Comparison of ENCODE assay signal across 8 cellular contexts in genomic region chr3:136195258-136196063, GRCh38. TPM values are rescaled to one million over a fixed set of nuclear protein-coding genes. Genes with fewer than 3 reads are reported as not detected.
DNase-seq lines count a peak whose midpoint lies in the region; ATAC-seq and TF ChIP-seq lines count a peak whose summit lies in the region.

No MANE protein-coding gene starts in this region.

- H3K27ac ChIP-seq in tibial artery, result peak overlapping the region; percentile 100

- ATAC-seq in GM19452 (IDR thresholded peaks at IDR 0.05; ENCODE audit: unreplicated experiment), result peak; percentile 35
- peak; percentile 28 for ATAC-seq in HG03571 (IDR thresholded peaks at IDR 0.05; ENCODE audit: unreplicated experiment)
- peak; percentile 40 to 59 for ATAC-seq in activated naive CD4-positive, alpha-beta T cell treated with anti-CD3 and anti-CD28 coated beads, Interleukin-2, amount 50 U/mL, for 72 hours

- H3K27ac Mint-ChIP-seq in activated naive CD4-positive, alpha-beta T cell treated with anti-CD3 and anti-CD28 coated beads, Interleukin-2, amount 50 U/mL, for 72 hours, result peak overlapping the region; percentile 91 to 99
- H3K27ac Mint-ChIP-seq in osteocyte (ENCODE audit: unreplicated experiment), result peak overlapping the region; percentile 98

- H3K36me3 Mint-ChIP-seq in activated naive CD4-positive, alpha-beta T cell treated with anti-CD3 and anti-CD28 coated beads, Interleukin-2, amount 50 U/mL, for 72 hours, result peaks cover 23 to 46% of the 10 kb centered on the region in 2 donors
- peaks cover 6% of the 10 kb centered on the region for H3K36me3 Mint-ChIP-seq in osteocyte (ENCODE audit: unreplicated experiment)

- H3K27me3 ChIP-seq in tibial artery, result no peaks in the 10 kb centered on the region

- intact Hi-C loops in head of caudate nucleus (cut with DNase I), result loop anchor here (1.0 to 5.0 kb wide), 3 partner anchors 55 to 557 kb away; partner anchors contain the start of genes PCCB and STAG1
- intact Hi-C loops in tibial artery (cut with DNase I; ENCODE audit: low total_unique reads), result loop anchor here (5.0 to 10.0 kb wide), 3 partner anchors 121 to 669 kb away; partner anchors contain the start of genes NCK1 and STAG1

- TF ChIP-seq CTCF in osteocyte (IDR thresholded peaks at IDR 0.05), result no peak
- no peak for TF ChIP-seq CTCF in tibial artery (IDR thresholded peaks at IDR 0.05)

- peak overlapping the region; percentile 92 to 98 for H3K4me3 ChIP-seq in tibial artery

- H3K27me3 Mint-ChIP-seq in osteocyte (ENCODE audit: unreplicated experiment), result no peaks in the 10 kb centered on the region

- peaks cover 45% of the 10 kb centered on the region for H3K4me1 Mint-ChIP-seq in osteocyte (ENCODE audit: unreplicated experiment)

- H3K4me1 ChIP-seq in tibial artery, result peaks cover 0 to 38% (median 21%) of the 10 kb centered on the region in 4 donors

- H3K9me3 ChIP-seq in tibial artery, result no peaks in the 10 kb centered on the region

- DNase-seq in DMS 273 (lab: John Stamatoyannopoulos, UW; ENCODE audit: unreplicated experiment) (peak; percentile 93), head of caudate nucleus (peak; percentile 35 to 90 (median 77)), osteocyte (ENCODE audit: extremely low spot score, unreplicated experiment) (peak; percentile 88), tibial artery (peak; percentile 80 to 90)
- peak in 1 of 2 donors; percentile 73 for DNase-seq in activated naive CD4-positive, alpha-beta T cell treated with anti-CD3 and anti-CD28 coated beads, Interleukin-2, amount 50 U/mL, for 72 hours (ENCODE audit: low spot score in 2 of 2)

- H3K4me3 Mint-ChIP-seq in osteocyte (ENCODE audit: unreplicated experiment), result peak overlapping the region; percentile 91

- H3K9me3 Mint-ChIP-seq in activated naive CD4-positive, alpha-beta T cell treated with anti-CD3 and anti-CD28 coated beads, Interleukin-2, amount 50 U/mL, for 72 hours, result peaks cover 0 to 3% of the 10 kb centered on the region in 2 donors
- H3K9me3 Mint-ChIP-seq in osteocyte (ENCODE audit: unreplicated experiment), result no peaks in the 10 kb centered on the region

- no peaks in the 10 kb centered on the region for H3K36me3 ChIP-seq in tibial artery

TF ChIP-seq in PFSK-1, 5 proteins besides CTCF, POLR2A, EP300 and RAD21:
- TF ChIP-seq REST (IDR thresholded peaks at IDR 0.05; ENCODE audit: insufficient read depth in 1 of 2, low read depth in 2 of 2, low read length in 2 of 2) (no peak), SIN3A (IDR thresholded peaks at IDR 0.05; ENCODE audit: borderline replicate concordance, insufficient read depth, low read length) (peak; percentile 41; the same call in 1 of the 2 replicates), TAF1 (IDR thresholded peaks at IDR 0.05; ENCODE audit: borderline replicate concordance, insufficient read depth, low read length) (no peak; the same call in 1 of the 2 replicates), POLR2AphosphoS5 (IDR thresholded peaks at IDR 0.05; ENCODE audit: low read depth, low read length) (no peak), FOXP2 (optimal IDR thresholded peaks at IDR 0.05; ENCODE audit: borderline replicate concordance, extremely low read depth, extremely low read length, insufficient read depth) (peak; percentile 38)

RNA-seq across cellular contexts. Expression of gene MSL2, which starts 0.7 kb away (rescaled TPM):
- polyA plus RNA-seq in PFSK-1 (2012; ENCODE audit: insufficient read length, low read depth), result 13.2 TPM
- total RNA-seq in activated naive CD4-positive, alpha-beta T cell treated with anti-CD3 and anti-CD28 coated beads, Interleukin-2, amount 50 U/mL, for 72 hours, result 10 to 100 TPM; 37.4 to 78.2 TPM
- 28.7 and 28.9 TPM in 2 replicates for total RNA-seq in osteocyte

RNA-seq across cellular contexts. Expression of gene PCCB, which starts 54.7 kb away (rescaled TPM):
- polyA plus RNA-seq in PFSK-1 (2012; ENCODE audit: insufficient read length, low read depth), result 56.1 TPM
- 10 to 100 TPM; 45.0 to 78.2 TPM for total RNA-seq in activated naive CD4-positive, alpha-beta T cell treated with anti-CD3 and anti-CD28 coated beads, Interleukin-2, amount 50 U/mL, for 72 hours
- total RNA-seq in osteocyte, result 37.4 and 40.4 TPM in 2 replicates
